8 cellular contexts compared by ENCODE assay signal in the genomic region with DNA sequence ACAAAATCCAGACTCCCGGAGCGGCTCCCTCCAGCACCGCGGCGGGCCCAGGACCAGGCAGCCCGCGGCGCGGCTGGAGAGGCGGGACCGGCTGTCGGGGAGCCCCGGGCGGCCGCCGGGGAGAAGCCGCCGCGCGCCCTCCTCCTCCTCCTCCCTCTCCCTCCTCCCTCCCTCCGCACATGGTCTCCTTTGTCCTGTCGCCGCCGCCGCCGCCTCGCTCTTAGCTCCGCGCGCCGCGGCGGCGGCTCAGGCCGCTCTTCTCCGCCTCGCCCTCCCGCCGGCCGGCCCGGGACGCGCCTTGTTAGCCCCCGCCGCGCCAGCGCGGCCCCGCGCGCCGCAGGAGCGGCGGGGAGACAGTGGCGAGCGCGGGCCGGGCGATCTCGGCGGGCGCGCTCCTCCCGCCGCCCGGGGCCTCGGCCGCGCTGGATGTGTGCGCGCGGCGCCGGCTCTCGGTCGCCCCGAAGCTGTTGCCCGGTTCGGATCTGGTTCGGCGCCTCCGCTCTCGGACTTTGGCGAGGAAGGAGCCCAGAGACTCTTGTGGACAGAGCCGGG.
A peak's percentile ranks its signal among the peaks of the same experiment; 100 is the strongest.
DNase-seq lines count a peak whose midpoint lies in the region; TF ChIP-seq lines count a peak whose summit lies in the region.

No MANE protein-coding gene starts in this region.

- H3K9ac ChIP-seq in iPS-20b (ENCODE audit: low read depth, low read length) (peak overlapping the region; percentile 97), skeletal muscle satellite cell (ENCODE audit: low read depth, low read length) (peak overlapping the region; percentile 94)

- H3K9me3 ChIP-seq in HAP-1 (no peaks in the 10 kb centered on the region), iPS-20b (ENCODE audit: insufficient read depth, low read depth, low read length) (no peaks in the 10 kb centered on the region), skeletal muscle satellite cell (replicated peaks; ENCODE audit: low read length) (no peaks in the 10 kb centered on the region)

- in situ Hi-C loops in HAP-1 (cut with MboI; ENCODE audit: low sequenced_read_pairs) (no loop called here), astrocyte of the spinal cord (cut with HindIII; ENCODE audit: low sequenced_read_pairs) (no loop called here)

- H3K4me1 ChIP-seq in HAP-1 (peaks cover 23% of the 10 kb centered on the region), iPS-20b (ENCODE audit: insufficient read depth, low read length) (peaks cover 30% of the 10 kb centered on the region), skeletal muscle satellite cell (ENCODE audit: control insufficient read depth, insufficient read depth, low read length) (peaks cover 24% of the 10 kb centered on the region)

- peak overlapping the region; percentile 90 for H3K4me2 ChIP-seq in skeletal muscle satellite cell (ENCODE audit: low read length)

- H3K36me3 ChIP-seq in HAP-1 (replicated peaks), result no peaks in the 10 kb centered on the region
- H3K36me3 ChIP-seq in iPS-20b (ENCODE audit: insufficient read depth, low read depth, low read length), result peaks cover 23% of the 10 kb centered on the region
- no peaks in the 10 kb centered on the region for H3K36me3 ChIP-seq in skeletal muscle satellite cell (ENCODE audit: insufficient read depth, low read length)

- no peak overlapping the region for H3K27ac ChIP-seq in iPS-20b (ENCODE audit: low read length)

- TF ChIP-seq CTCF in astrocyte of the spinal cord (IDR thresholded peaks at IDR 0.05; ENCODE audit: low read depth, low read length), result no peak

- H3K4me3 ChIP-seq in HAP-1 (peak overlapping the region; percentile 53), astrocyte of the spinal cord (ENCODE audit: low read depth, low read length) (peak overlapping the region; percentile 93), iPS-20b (ENCODE audit: low read length) (peak overlapping the region; percentile 90), skeletal muscle satellite cell (ENCODE audit: low read length) (peak overlapping the region; percentile 97)

- intact Hi-C loops in posterior vena cava (cut with DNase I), result no loop called here

- DNase-seq in NCI-H524 (lab: John Stamatoyannopoulos, UW) (peak; percentile 3 to 34), NCI-H524 treated with DMSO at 0.1 percent for 48 hours (lab: John Stamatoyannopoulos, UW) (no peak), HAP-1 (ENCODE audit: low spot score in 2 of 2) (peak in 1 of 2 experiments; percentile 64), NCI-H146 (lab: John Stamatoyannopoulos, UW) (peak; percentile 67), astrocyte of the spinal cord (ENCODE audit: low read depth, low spot score) (peak; percentile 37), posterior vena cava (ENCODE audit: low spot score) (no peak)

- H3K27me3 ChIP-seq in HAP-1 (ENCODE audit: low read depth), result peaks cover 42% of the 10 kb centered on the region
- peaks cover 43% of the 10 kb centered on the region for H3K27me3 ChIP-seq in iPS-20b (ENCODE audit: insufficient read depth, low read length)
- H3K27me3 ChIP-seq in skeletal muscle satellite cell (ENCODE audit: control insufficient read depth, insufficient read depth, low read length), result no peaks in the 10 kb centered on the region

Comparison
In these comparisons a context has a peak if more than half of its experiments do, and no peak if none do; other contexts are left out.
1. DNase-seq: peak in NCI-H524 (2 of 2), NCI-H146 (single experiment) and astrocyte of the spinal cord (single experiment); none in NCI-H524 treated with DMSO at 0.1 percent for 48 hours (single experiment) and posterior vena cava (single experiment).
2. Peak in every context shown above with its lines, with median percentiles within 50 percentile points of each other: H3K4me3 ChIP-seq.